Comparison of ENCODE assay signal across 8 cellular contexts in genomic region chr10:122142652-122143237, GRCh38.
A peak's percentile ranks its signal among the peaks of the same experiment; 100 is the strongest.
DNase-seq lines count a peak whose midpoint lies in the region; ATAC-seq and TF ChIP-seq lines count a peak whose summit lies in the region.

No MANE protein-coding gene starts in this region.

- peaks cover 48% of the 10 kb centered on the region for H3K36me3 Mint-ChIP-seq in type B pancreatic cell

- peak in 2 of 3 experiments; percentile 31 to 38 for DNase-seq in NCI-H1417 (lab: John Stamatoyannopoulos, UW)
- DNase-seq in NCI-H1417 treated with DMSO at 0.1 percent for 48 hours (lab: John Stamatoyannopoulos, UW): no peak
- DNase-seq in OCI-M1 (lab: John Stamatoyannopoulos, UW): peak; percentile 44
- DNase-seq in caudate nucleus (lab: John Stamatoyannopoulos, UW): peak in 46 of 61 donors; percentile 5 to 76 (median 47)
- DNase-seq in midbrain (lab: John Stamatoyannopoulos, UW): peak; percentile 71
- DNase-seq in type B pancreatic cell (ENCODE audit: extremely low spot score, unreplicated experiment): no peak
- no peak for DNase-seq in occipital lobe (lab: John Stamatoyannopoulos, UW)

- peak overlapping the region; percentile 74 for H3K4me3 Mint-ChIP-seq in type B pancreatic cell

- ATAC-seq in GM18873 (IDR thresholded peaks at IDR 0.05; ENCODE audit: low FRiP score, unreplicated experiment): no peak

- peak overlapping the region; percentile 85 for H3K27ac Mint-ChIP-seq in type B pancreatic cell

- H3K27me3 Mint-ChIP-seq in type B pancreatic cell: no peaks in the 10 kb centered on the region

- TF ChIP-seq CTCF in type B pancreatic cell (conservative IDR thresholded peaks at IDR 0.05): peak; percentile 98

- H3K27ac ChIP-seq in caudate nucleus (ENCODE audit: low read depth, low read length): no peak overlapping the region

- H3K9me3 Mint-ChIP-seq in type B pancreatic cell: peaks cover 5% of the 10 kb centered on the region

- H3K4me1 Mint-ChIP-seq in type B pancreatic cell (ENCODE audit: unreplicated experiment): peaks cover 59% of the 10 kb centered on the region

Comparison
In these comparisons a context has a peak if more than half of its experiments do, and no peak if none do; other contexts are left out.
1. DNase-seq: peak in NCI-H1417 (2 of 3), OCI-M1 (single experiment), caudate nucleus (46 of 61) and midbrain (single experiment); none in NCI-H1417 treated with DMSO at 0.1 percent for 48 hours (single experiment), type B pancreatic cell (single experiment) and occipital lobe (single experiment).